Comparison of ENCODE assay signal across 11 cellular contexts in the genomic region with DNA sequence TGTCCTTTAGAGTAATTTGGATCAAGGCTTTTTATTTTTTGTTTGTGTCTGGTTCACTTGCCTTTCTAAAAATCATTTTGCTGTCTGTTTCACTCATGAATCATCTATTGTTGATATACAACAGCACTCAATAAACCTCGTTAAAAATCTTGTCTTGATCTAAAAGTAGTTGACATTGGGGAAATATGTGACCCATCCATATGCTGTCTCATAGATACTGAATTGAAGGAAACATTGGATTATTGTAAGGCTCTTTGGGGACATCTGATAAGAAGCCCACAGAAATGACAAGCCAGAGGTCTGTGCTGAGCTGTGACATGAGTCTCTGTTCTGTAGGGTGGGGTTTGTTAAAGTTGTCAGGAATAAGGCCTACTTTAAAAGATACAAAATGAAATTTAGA.
DNase-seq lines count a peak whose midpoint lies in the region; ATAC-seq and TF ChIP-seq lines count a peak whose summit lies in the region.
"Had no signal": no experiment of that assay in that cellular context is flagged by ENCODE, and none has a peak within 500 bp of the region (broad histone marks: within the 10 kb centered on the region; RNA-seq: fewer than 3 reads in every experiment).

No MANE protein-coding gene starts in this region.

- H3K27ac ChIP-seq in heart right ventricle, result peak overlapping the region in 7 of 10 donors; percentile 3 to 64 (median 30)
- H3K27ac ChIP-seq: GM23248 had no signal

- H2AFZ ChIP-seq in Loucy (ENCODE audit: low read length), result no peak overlapping the region
- H2AFZ ChIP-seq: GM23248 had no signal

- intact Hi-C loops in heart right ventricle (cut with DNase I), result no loop called here
- intact Hi-C loops in left ventricle myocardium superior (cut with micrococcal nuclease), result no loop called here

- H3K4me3 ChIP-seq in heart right ventricle, result no peak overlapping the region
- H3K4me3 ChIP-seq in Loucy (ENCODE audit: low read length, poor library complexity, severe bottlenecking), result no peak overlapping the region
- H3K4me3 ChIP-seq: GM23248, HAP-1 had no signal

- peak overlapping the region; percentile 25 for H3K9ac ChIP-seq in Loucy (ENCODE audit: low read depth, low read length, poor library complexity, severe bottlenecking)
- H3K9ac ChIP-seq: GM23248 had no signal

- WGBS in heart right ventricle, 2 donors, result 24 to 34% methylated on average over 1 of the region's 1 CpG

- TF ChIP-seq CTCF in heart right ventricle (IDR thresholded peaks at IDR 0.05) (no peak), Loucy (conservative IDR thresholded peaks at IDR 0.05; ENCODE audit: low read length) (no peak), omental fat pad (IDR thresholded peaks at IDR 0.05) (no peak)

- H4K20me1 ChIP-seq in Loucy (ENCODE audit: insufficient read depth, low read length, poor library complexity, severe bottlenecking), result no peaks in the 10 kb centered on the region

- H3K36me3 ChIP-seq in heart right ventricle (peaks cover 0 to 4% (median 0%) of the 10 kb centered on the region in 9 donors), Loucy (ENCODE audit: insufficient read depth, low read length) (no peaks in the 10 kb centered on the region)
- H3K36me3 ChIP-seq: HAP-1 had no signal

- no peaks in the 10 kb centered on the region; the same call in 1 of the 2 replicates for H3F3A ChIP-seq in Loucy (ENCODE audit: low read depth)

- no peaks in the 10 kb centered on the region for H3K79me2 ChIP-seq in Loucy (ENCODE audit: insufficient read depth, low read length)

- H3K9me2 ChIP-seq in Loucy (replicated peaks; ENCODE audit: low read depth, low read length), result no peaks in the 10 kb centered on the region

- H3K27me3 ChIP-seq in heart right ventricle (no peaks in the 10 kb centered on the region), Loucy (ENCODE audit: insufficient read depth, low read length, poor library complexity, severe bottlenecking) (no peaks in the 10 kb centered on the region)

- H3K4me1 ChIP-seq in heart right ventricle (peaks cover 4 to 69% (median 24%) of the 10 kb centered on the region in 9 donors), Loucy (ENCODE audit: insufficient read depth, low read length, poor library complexity, severe bottlenecking) (peaks cover 60% of the 10 kb centered on the region)
- H3K4me1 ChIP-seq: Caco-2, HAP-1 had no signal

- peak in 5 of 8 donors; percentile 2 to 54 (median 11) for ATAC-seq in heart right ventricle
- no peak for ATAC-seq in left ventricle myocardium superior
- ATAC-seq in SK-N-SH treated with all-trans-retinoic acid at 6 μM for 48 hours, result no peak
- no peak for ATAC-seq in omental fat pad (ENCODE audit: low FRiP score)

- DNase-seq in heart right ventricle (no peak), left ventricle myocardium superior (no peak), omental fat pad (ENCODE audit: low spot score) (no peak), CD1c-positive myeloid dendritic cell (ENCODE audit: extremely low spot score) (no peak)
- DNase-seq: Caco-2; CD4-positive, alpha-beta T cell; GDM1; GM23248 had no signal

- H3K9me3 ChIP-seq in heart right ventricle, result no peaks in the 10 kb centered on the region
- H3K9me3 ChIP-seq in Loucy (ENCODE audit: insufficient read depth, low read depth, low read length), result no peaks in the 10 kb centered on the region
- H3K9me3 ChIP-seq: Caco-2, HAP-1 had no signal

- H3K4me2 ChIP-seq in Loucy (ENCODE audit: low read depth, low read length, poor library complexity, severe bottlenecking), result peak overlapping the region; percentile 61

TF ChIP-seq in SK-N-SH treated with all-trans-retinoic acid at 6 μM for 48 hours, 23 proteins besides CTCF, POLR2A, EP300 and RAD21:
- TF ChIP-seq ISL1 (CRISPR knock-in tag; IDR thresholded peaks at IDR 0.05) (peak; percentile 23; the same call in 1 of the 2 replicates), ZNF8 (CRISPR knock-in tag; IDR thresholded peaks at IDR 0.05) (0 out of 2 replicates have a peak, but pooled peaks have one; percentile 7), RARB (CRISPR knock-in tag; IDR thresholded peaks at IDR 0.05) (no peak), ZNF70 (CRISPR knock-in tag; IDR thresholded peaks at IDR 0.05) (no peak), TCF4 (CRISPR knock-in tag; IDR thresholded peaks at IDR 0.05; ENCODE audit: borderline replicate concordance) (peak; percentile 77)
- TF ChIP-seq, protein P1, sequence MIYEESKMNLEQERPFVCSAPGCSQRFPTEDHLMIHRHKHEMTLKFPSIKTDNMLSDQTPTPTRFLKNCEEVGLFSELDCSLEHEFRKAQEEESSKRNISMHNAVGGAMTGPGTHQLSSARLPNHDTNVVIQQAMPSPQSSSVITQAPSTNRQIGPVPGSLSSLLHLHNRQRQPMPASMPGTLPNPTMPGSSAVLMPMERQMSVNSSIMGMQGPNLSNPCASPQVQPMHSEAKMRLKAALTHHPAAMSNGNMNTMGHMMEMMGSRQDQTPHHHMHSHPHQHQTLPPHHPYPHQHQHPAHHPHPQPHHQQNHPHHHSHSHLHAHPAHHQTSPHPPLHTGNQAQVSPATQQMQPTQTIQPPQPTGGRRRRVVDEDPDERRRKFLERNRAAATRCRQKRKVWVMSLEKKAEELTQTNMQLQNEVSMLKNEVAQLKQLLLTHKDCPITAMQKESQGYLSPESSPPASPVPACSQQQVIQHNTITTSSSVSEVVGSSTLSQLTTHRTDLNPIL (CRISPR knock-in tag; IDR thresholded peaks at IDR 0.05; ENCODE audit: low read depth), result no peak
- TF ChIP-seq, protein P2, sequence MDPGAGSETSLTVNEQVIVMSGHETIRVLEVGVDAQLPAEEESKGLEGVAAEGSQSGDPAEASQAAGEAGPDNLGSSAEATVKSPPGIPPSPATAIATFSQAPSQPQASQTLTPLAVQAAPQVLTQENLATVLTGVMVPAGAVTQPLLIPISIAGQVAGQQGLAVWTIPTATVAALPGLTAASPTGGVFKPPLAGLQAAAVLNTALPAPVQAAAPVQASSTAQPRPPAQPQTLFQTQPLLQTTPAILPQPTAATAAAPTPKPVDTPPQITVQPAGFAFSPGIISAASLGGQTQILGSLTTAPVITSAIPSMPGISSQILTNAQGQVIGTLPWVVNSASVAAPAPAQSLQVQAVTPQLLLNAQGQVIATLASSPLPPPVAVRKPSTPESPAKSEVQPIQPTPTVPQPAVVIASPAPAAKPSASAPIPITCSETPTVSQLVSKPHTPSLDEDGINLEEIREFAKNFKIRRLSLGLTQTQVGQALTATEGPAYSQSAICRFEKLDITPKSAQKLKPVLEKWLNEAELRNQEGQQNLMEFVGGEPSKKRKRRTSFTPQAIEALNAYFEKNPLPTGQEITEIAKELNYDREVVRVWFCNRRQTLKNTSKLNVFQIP (CRISPR knock-in tag; IDR thresholded peaks at IDR 0.05; ENCODE audit: borderline replicate concordance, low read depth), result no peak
- TF ChIP-seq, protein P3, sequence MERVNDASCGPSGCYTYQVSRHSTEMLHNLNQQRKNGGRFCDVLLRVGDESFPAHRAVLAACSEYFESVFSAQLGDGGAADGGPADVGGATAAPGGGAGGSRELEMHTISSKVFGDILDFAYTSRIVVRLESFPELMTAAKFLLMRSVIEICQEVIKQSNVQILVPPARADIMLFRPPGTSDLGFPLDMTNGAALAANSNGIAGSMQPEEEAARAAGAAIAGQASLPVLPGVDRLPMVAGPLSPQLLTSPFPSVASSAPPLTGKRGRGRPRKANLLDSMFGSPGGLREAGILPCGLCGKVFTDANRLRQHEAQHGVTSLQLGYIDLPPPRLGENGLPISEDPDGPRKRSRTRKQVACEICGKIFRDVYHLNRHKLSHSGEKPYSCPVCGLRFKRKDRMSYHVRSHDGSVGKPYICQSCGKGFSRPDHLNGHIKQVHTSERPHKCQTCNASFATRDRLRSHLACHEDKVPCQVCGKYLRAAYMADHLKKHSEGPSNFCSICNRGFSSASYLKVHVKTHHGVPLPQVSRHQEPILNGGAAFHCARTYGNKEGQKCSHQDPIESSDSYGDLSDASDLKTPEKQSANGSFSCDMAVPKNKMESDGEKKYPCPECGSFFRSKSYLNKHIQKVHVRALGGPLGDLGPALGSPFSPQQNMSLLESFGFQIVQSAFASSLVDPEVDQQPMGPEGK (CRISPR knock-in tag; IDR thresholded peaks at IDR 0.05; ENCODE audit: borderline replicate concordance), result no peak
- TF ChIP-seq, protein P4, sequence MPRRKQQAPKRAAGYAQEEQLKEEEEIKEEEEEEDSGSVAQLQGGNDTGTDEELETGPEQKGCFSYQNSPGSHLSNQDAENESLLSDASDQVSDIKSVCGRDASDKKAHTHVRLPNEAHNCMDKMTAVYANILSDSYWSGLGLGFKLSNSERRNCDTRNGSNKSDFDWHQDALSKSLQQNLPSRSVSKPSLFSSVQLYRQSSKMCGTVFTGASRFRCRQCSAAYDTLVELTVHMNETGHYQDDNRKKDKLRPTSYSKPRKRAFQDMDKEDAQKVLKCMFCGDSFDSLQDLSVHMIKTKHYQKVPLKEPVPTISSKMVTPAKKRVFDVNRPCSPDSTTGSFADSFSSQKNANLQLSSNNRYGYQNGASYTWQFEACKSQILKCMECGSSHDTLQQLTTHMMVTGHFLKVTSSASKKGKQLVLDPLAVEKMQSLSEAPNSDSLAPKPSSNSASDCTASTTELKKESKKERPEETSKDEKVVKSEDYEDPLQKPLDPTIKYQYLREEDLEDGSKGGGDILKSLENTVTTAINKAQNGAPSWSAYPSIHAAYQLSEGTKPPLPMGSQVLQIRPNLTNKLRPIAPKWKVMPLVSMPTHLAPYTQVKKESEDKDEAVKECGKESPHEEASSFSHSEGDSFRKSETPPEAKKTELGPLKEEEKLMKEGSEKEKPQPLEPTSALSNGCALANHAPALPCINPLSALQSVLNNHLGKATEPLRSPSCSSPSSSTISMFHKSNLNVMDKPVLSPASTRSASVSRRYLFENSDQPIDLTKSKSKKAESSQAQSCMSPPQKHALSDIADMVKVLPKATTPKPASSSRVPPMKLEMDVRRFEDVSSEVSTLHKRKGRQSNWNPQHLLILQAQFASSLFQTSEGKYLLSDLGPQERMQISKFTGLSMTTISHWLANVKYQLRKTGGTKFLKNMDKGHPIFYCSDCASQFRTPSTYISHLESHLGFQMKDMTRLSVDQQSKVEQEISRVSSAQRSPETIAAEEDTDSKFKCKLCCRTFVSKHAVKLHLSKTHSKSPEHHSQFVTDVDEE (CRISPR knock-in tag; IDR thresholded peaks at IDR 0.05), result 0 out of 2 replicates have a peak, but pooled peaks have one; percentile 33
TF ChIP-seq in SK-N-SH treated with all-trans-retinoic acid at 6 μM for 48 hours: peak in this region for 4.

Comparison
In these comparisons a context has a peak if more than half of its experiments do, and no peak if none do; other contexts are left out.
1. ATAC-seq: peak in heart right ventricle (5 of 8); none in left ventricle myocardium superior (single experiment), SK-N-SH treated with all-trans-retinoic acid at 6 μM for 48 hours (single experiment) and omental fat pad (single experiment).